8 cellular contexts compared by ENCODE assay signal in genomic region chr4:82371398-82371972, GRCh38. TPM values are rescaled to one million over a fixed set of nuclear protein-coding genes. Genes with fewer than 3 reads are reported as not detected.
DNase-seq lines count a peak whose midpoint lies in the region; ATAC-seq and TF ChIP-seq lines count a peak whose summit lies in the region.

No MANE protein-coding gene starts in this region.

- ATAC-seq in activated T-cell treated with anti-CD3 and anti-CD28 coated beads, Interleukin-2, amount 50 U/mL, for 4 hours = no peak
- ATAC-seq in activated CD8-positive, alpha-beta T cell treated with anti-CD3 and anti-CD28 coated beads for 36 hours = no peak
- no peak for ATAC-seq in GM19395 (IDR thresholded peaks at IDR 0.05; ENCODE audit: unreplicated experiment)

- no peaks in the 10 kb centered on the region for H3K9me3 Mint-ChIP-seq in activated T-cell treated with anti-CD3 and anti-CD28 coated beads, Interleukin-2, amount 50 U/mL, for 4 hours
- no peaks in the 10 kb centered on the region for H3K9me3 Mint-ChIP-seq in activated CD8-positive, alpha-beta T cell treated with anti-CD3 and anti-CD28 coated beads for 36 hours

- no peak for TF ChIP-seq CTCF in activated CD8-positive, alpha-beta T cell treated with anti-CD3 and anti-CD28 coated beads for 36 hours (IDR thresholded peaks at IDR 0.05)
- TF ChIP-seq CTCF in GM10248 (IDR thresholded peaks at IDR 0.05; ENCODE audit: control extremely low read depth, extremely low read depth, low read depth, missing control alignments) = no peak

- H3K27me3 ChIP-seq in stomach smooth muscle (ENCODE audit: control insufficient read depth in 1 of 2, insufficient read depth in 2 of 2, low read length in 2 of 2) = no peaks in the 10 kb centered on the region

- H3K4me3 Mint-ChIP-seq in activated T-cell treated with anti-CD3 and anti-CD28 coated beads, Interleukin-2, amount 50 U/mL, for 4 hours = peak overlapping the region; percentile 93
- H3K4me3 Mint-ChIP-seq in activated CD8-positive, alpha-beta T cell treated with anti-CD3 and anti-CD28 coated beads for 36 hours = peak overlapping the region; percentile 87

- H3K27me3 Mint-ChIP-seq in activated T-cell treated with anti-CD3 and anti-CD28 coated beads, Interleukin-2, amount 50 U/mL, for 4 hours (ENCODE audit: low read depth) = no peaks in the 10 kb centered on the region
- no peaks in the 10 kb centered on the region for H3K27me3 Mint-ChIP-seq in activated CD8-positive, alpha-beta T cell treated with anti-CD3 and anti-CD28 coated beads for 36 hours

- DNase-seq in activated T-cell treated with anti-CD3 and anti-CD28 coated beads, Interleukin-2, amount 50 U/mL, for 4 hours = no peak
- DNase-seq in activated T-cell treated with anti-CD3 and anti-CD28 coated beads, Interleukin-2, amount 50 U/mL, for 1 hour = no peak
- no peak for DNase-seq in activated CD8-positive, alpha-beta T cell treated with anti-CD3 and anti-CD28 coated beads for 36 hours
- DNase-seq in posterior vena cava (ENCODE audit: low spot score) (no peak), GM10248 (ENCODE audit: extremely low spot score) (no peak)

- POLR2A ChIA-PET in activated CD8-positive, alpha-beta T cell treated with anti-CD3 and anti-CD28 coated beads for 36 hours (lab: Charles Lee) = interaction anchor here (0.6 to 10.0 kb wide), 7 partner anchors 10 to 552 kb away, joined by 3 to 193 read pairs (median 8); partner anchors contain the start of genes ENOPH1 and HNRNPDL
- POLR2A ChIA-PET in GM10248 (lab: Yijun Ruan, JAX) = interaction anchor here (2.0 kb wide), 1 partner anchor 57 kb away, joined by 7 read pairs; no protein-coding TSS in a partner anchor

- peak overlapping the region; percentile 100 for H3K27ac Mint-ChIP-seq in activated CD8-positive, alpha-beta T cell treated with anti-CD3 and anti-CD28 coated beads for 36 hours

- intact Hi-C loops in activated CD8-positive, alpha-beta T cell treated with anti-CD3 and anti-CD28 coated beads for 36 hours (cut with micrococcal nuclease) = loop anchor here (10.0 kb wide), 1 partner anchor 533 kb away; the partner anchor contains the start of gene THAP9
- intact Hi-C loops in posterior vena cava (cut with DNase I) = loop anchor here in 1 of 2 donors (5.0 kb wide), 1 partner anchor 56 kb away; no protein-coding TSS in a partner anchor

- peaks cover 0 to 9% of the 10 kb centered on the region in 2 donors for H3K36me3 ChIP-seq in stomach smooth muscle (ENCODE audit: control insufficient read depth in 2 of 2, insufficient read depth in 2 of 2, low read length in 2 of 2)

- CTCF ChIA-PET in activated CD8-positive, alpha-beta T cell treated with anti-CD3 and anti-CD28 coated beads for 36 hours (lab: Charles Lee) = interaction anchor here (0.9 to 3.4 kb wide), 6 partner anchors 10 to 86 kb away, joined by 3 to 25 read pairs (median 3); no protein-coding TSS in a partner anchor
- CTCF ChIA-PET in GM10248 (lab: Yijun Ruan, JAX) = interaction anchor here (1.1 to 3.3 kb wide), 5 partner anchors 10 to 66 kb away, joined by 3 to 16 read pairs (median 4); partner anchors contain the start of gene HNRNPDL

- H3K4me3 ChIP-seq in iPS-18c (ENCODE audit: insufficient read depth, low read depth, low read length) (peak overlapping the region; percentile 99), stomach smooth muscle (ENCODE audit: low read length in 2 of 2) (peak overlapping the region; percentile 96 to 100)

- peaks cover 15% of the 10 kb centered on the region for H3K4me1 ChIP-seq in stomach smooth muscle (ENCODE audit: control insufficient read depth, insufficient read depth, low read length)

- H3K27ac ChIP-seq in stomach smooth muscle (ENCODE audit: low read length) = no peak overlapping the region

- peaks cover 47% of the 10 kb centered on the region for H3K36me3 Mint-ChIP-seq in activated T-cell treated with anti-CD3 and anti-CD28 coated beads, Interleukin-2, amount 50 U/mL, for 4 hours (ENCODE audit: insufficient read depth)
- H3K36me3 Mint-ChIP-seq in activated CD8-positive, alpha-beta T cell treated with anti-CD3 and anti-CD28 coated beads for 36 hours (ENCODE audit: low read depth) = peaks cover 80% of the 10 kb centered on the region

- no peaks in the 10 kb centered on the region for H3K9me3 ChIP-seq in iPS-18c (ENCODE audit: control insufficient read depth, insufficient read depth, low read length)
- H3K9me3 ChIP-seq in stomach smooth muscle (ENCODE audit: control insufficient read depth in 2 of 2, low read length in 2 of 2) = no peaks in the 10 kb centered on the region

- peaks cover 60% of the 10 kb centered on the region for H3K4me1 Mint-ChIP-seq in activated T-cell treated with anti-CD3 and anti-CD28 coated beads, Interleukin-2, amount 50 U/mL, for 4 hours (ENCODE audit: low read depth)
- peaks cover 47% of the 10 kb centered on the region for H3K4me1 Mint-ChIP-seq in activated CD8-positive, alpha-beta T cell treated with anti-CD3 and anti-CD28 coated beads for 36 hours (ENCODE audit: low read depth)

- peak overlapping the region; percentile 89 to 95 for H3K9ac ChIP-seq in stomach smooth muscle (ENCODE audit: low read length in 2 of 2)

RNA-seq across cellular contexts. Expression of gene HNRNPD, which starts 2.3 kb away (rescaled TPM):
- total RNA-seq in activated T-cell treated with anti-CD3 and anti-CD28 coated beads, Interleukin-2, amount 50 U/mL, for 4 hours = 100 to 1,000 TPM; 447 to 507 (median 468) TPM
- 100 to 1,000 TPM; 384 to 403 TPM for total RNA-seq in activated CD8-positive, alpha-beta T cell treated with anti-CD3 and anti-CD28 coated beads for 36 hours
- 100 to 1,000 TPM in 1 of 2 donors, 10 to 100 TPM in 1; 97.1 to 111 TPM for total RNA-seq in posterior vena cava

RNA-seq across cellular contexts. Expression of gene HNRNPDL, which starts 58.8 kb away (rescaled TPM):
- 100 to 1,000 TPM; 682 to 719 (median 695) TPM for total RNA-seq in activated T-cell treated with anti-CD3 and anti-CD28 coated beads, Interleukin-2, amount 50 U/mL, for 4 hours
- 100 to 1,000 TPM; 330 to 339 TPM for total RNA-seq in activated CD8-positive, alpha-beta T cell treated with anti-CD3 and anti-CD28 coated beads for 36 hours
- total RNA-seq in posterior vena cava = 100 to 1,000 TPM; 196 to 202 TPM

RNA-seq across cellular contexts. Expression of gene ENOPH1, which starts 58.9 kb away (rescaled TPM):
- total RNA-seq in activated T-cell treated with anti-CD3 and anti-CD28 coated beads, Interleukin-2, amount 50 U/mL, for 4 hours = 10 to 100 TPM; 75.3 to 96.4 (median 86.0) TPM
- 10 to 100 TPM; 78.9 to 83.5 TPM for total RNA-seq in activated CD8-positive, alpha-beta T cell treated with anti-CD3 and anti-CD28 coated beads for 36 hours
- 10 to 100 TPM; 23.7 to 24.9 TPM for total RNA-seq in posterior vena cava
